In genomic region chr16:80803341-80804060, GRCh38 we compare ENCODE assay signal across 8 cellular contexts. TPM values are rescaled to one million over a fixed set of nuclear protein-coding genes. Genes with fewer than 3 reads are reported as not detected.
DNase-seq lines count a peak whose midpoint lies in the region; ATAC-seq, FAIRE-seq and TF ChIP-seq lines count a peak whose summit lies in the region.

No MANE protein-coding gene starts in this region.

- peak overlapping the region; percentile 51 for H3K4me2 ChIP-seq in KMS-11

- peak overlapping the region; percentile 75 for H3K4me3 Mint-ChIP-seq in osteocyte (ENCODE audit: unreplicated experiment)

- H3K27ac Mint-ChIP-seq in osteocyte (ENCODE audit: unreplicated experiment), result no peak overlapping the region

- no peaks in the 10 kb centered on the region for H3K36me3 ChIP-seq in KMS-11 (ENCODE audit: insufficient read depth)

- H2AFZ ChIP-seq in KMS-11 (ENCODE audit: low read depth), result no peak overlapping the region

- H3K27me3 Mint-ChIP-seq in osteocyte (ENCODE audit: unreplicated experiment), result peaks cover 19% of the 10 kb centered on the region

- DNase-seq in activated T-cell treated with anti-CD3 and anti-CD28 coated beads for 48 hours (ENCODE audit: low read depth) (peak; percentile 35), fibroblast of mammary gland (ENCODE audit: low read depth) (no peak), osteocyte (ENCODE audit: extremely low spot score, unreplicated experiment) (no peak), D721Med (ENCODE audit: insufficient read length, low spot score) (no peak)

- ATAC-seq in GM19035 (IDR thresholded peaks at IDR 0.05; ENCODE audit: unreplicated experiment) (peak; percentile 17), HG03280 (IDR thresholded peaks at IDR 0.05; ENCODE audit: unreplicated experiment) (no peak)

- no peaks in the 10 kb centered on the region for H4K20me1 ChIP-seq in KMS-11 (ENCODE audit: insufficient read depth)

- TF ChIP-seq CTCF in 22Rv1 (IDR thresholded peaks at IDR 0.05) (peak; percentile 72), KMS-11 (conservative IDR thresholded peaks at IDR 0.05; ENCODE audit: low read depth, low read length) (peak; percentile 82), fibroblast of mammary gland (conservative IDR thresholded peaks at IDR 0.05; ENCODE audit: control insufficient read depth, insufficient read depth, low read depth, low read length) (peak; percentile 36), osteocyte (IDR thresholded peaks at IDR 0.05) (peak; percentile 38), D721Med (IDR thresholded peaks at IDR 0.05; ENCODE audit: insufficient read depth, missing control alignments) (no peak)

- no peaks in the 10 kb centered on the region for H3K36me3 Mint-ChIP-seq in osteocyte (ENCODE audit: unreplicated experiment)

- H3K79me2 ChIP-seq in KMS-11 (ENCODE audit: insufficient read depth, low read depth), result peaks cover 42% of the 10 kb centered on the region; the same call in 1 of the 2 replicates

- H3K27me3 ChIP-seq in KMS-11 (ENCODE audit: insufficient read depth, low read depth), result no peaks in the 10 kb centered on the region

- H3K4me3 ChIP-seq in KMS-11 (IDR thresholded peaks at IDR 0.05; ENCODE audit: insufficient read depth, low read depth, low read length) (no peak overlapping the region), fibroblast of mammary gland (ENCODE audit: control insufficient read depth, low read depth, low read length) (peak overlapping the region; percentile 48)

- H3K4me1 ChIP-seq in KMS-11 (ENCODE audit: low read depth, poor library complexity, severe bottlenecking), result peaks cover 10% of the 10 kb centered on the region

- H3K27ac ChIP-seq in 22Rv1 (peak overlapping the region; percentile 78), KMS-11 (0 out of 2 replicates have a peak overlapping the region, but pooled peaks have one; percentile 38)

- FAIRE-seq in D721Med (lab: Jason Lieb, UNC), result no peak

- peak overlapping the region; percentile 41; the same call in 1 of the 2 replicates for H3K9ac ChIP-seq in KMS-11

- no peaks in the 10 kb centered on the region for H3K4me1 Mint-ChIP-seq in osteocyte (ENCODE audit: unreplicated experiment)

- H3K9me3 Mint-ChIP-seq in osteocyte (ENCODE audit: unreplicated experiment), result peaks cover 10% of the 10 kb centered on the region

RNA-seq across cellular contexts. Expression of gene CDYL2, which starts 0.9 kb away (rescaled TPM):
- total RNA-seq in osteocyte, result 1.8 and 1.9 TPM in 2 replicates
